Comparison of ENCODE assay signal across 1 cellular context in the genomic region with DNA sequence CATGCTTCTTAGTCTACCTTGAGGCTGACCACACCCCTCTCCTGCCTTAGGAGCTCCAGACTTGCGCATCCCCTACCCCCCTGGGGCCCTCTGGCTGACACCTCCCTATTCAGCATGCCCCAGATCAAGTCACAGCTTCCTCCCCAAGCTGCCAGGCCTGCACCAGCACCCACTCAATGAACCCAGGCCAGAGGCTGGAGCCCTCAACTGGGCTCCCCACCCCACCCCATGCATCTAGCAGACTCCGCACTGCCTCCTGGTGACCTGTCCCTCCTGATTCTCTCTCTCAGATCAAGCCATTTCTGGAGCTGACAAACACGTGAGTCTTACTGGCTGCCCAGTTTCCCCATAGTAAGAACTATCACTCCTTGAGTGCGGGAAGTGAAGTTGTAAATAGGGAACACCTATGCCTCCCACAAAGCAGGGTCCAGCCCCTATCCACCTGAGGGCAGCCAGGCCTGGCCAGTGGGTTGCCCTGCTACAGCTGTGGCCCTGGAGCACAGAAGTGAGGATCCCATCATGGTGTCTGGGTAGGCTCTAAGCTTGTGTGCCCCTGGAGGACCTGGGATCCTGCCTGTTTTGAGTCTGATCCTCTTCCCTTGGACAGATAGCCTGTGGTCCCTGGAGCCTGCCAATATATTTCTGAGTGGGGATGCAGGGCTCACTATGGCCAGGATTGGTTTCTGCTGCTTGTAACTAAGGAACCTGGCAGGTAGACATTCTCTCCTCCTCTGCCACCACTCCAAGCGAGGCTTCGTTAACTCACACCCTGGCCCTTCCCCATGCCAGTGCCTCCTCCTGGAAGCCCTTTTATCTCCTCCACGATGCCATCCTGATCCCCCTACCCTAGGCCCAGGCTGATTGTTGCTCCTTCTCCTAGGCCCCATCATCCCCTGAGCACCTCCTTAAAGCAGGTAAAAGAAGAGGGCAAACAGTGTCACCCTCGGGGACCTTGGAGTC.
TF ChIP-seq lines count a peak whose summit lies in the region.

No MANE protein-coding gene starts in this region.

TF ChIP-seq in HepG2, 621 proteins besides CTCF, POLR2A, EP300 and RAD21 (continued from another document):
- TF ChIP-seq, protein P1, sequence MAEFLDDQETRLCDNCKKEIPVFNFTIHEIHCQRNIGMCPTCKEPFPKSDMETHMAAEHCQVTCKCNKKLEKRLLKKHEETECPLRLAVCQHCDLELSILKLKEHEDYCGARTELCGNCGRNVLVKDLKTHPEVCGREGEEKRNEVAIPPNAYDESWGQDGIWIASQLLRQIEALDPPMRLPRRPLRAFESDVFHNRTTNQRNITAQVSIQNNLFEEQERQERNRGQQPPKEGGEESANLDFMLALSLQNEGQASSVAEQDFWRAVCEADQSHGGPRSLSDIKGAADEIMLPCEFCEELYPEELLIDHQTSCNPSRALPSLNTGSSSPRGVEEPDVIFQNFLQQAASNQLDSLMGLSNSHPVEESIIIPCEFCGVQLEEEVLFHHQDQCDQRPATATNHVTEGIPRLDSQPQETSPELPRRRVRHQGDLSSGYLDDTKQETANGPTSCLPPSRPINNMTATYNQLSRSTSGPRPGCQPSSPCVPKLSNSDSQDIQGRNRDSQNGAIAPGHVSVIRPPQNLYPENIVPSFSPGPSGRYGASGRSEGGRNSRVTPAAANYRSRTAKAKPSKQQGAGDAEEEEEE (CRISPR knock-in tag; IDR thresholded peaks at IDR 0.05; ENCODE audit: borderline replicate concordance): no peak
- TF ChIP-seq ZNF878 (CRISPR knock-in tag; IDR thresholded peaks at IDR 0.05) (no peak), ZNF451 (CRISPR knock-in tag; IDR thresholded peaks at IDR 0.05) (no peak), ZNF589 (CRISPR knock-in tag; conservative IDR thresholded peaks at IDR 0.05) (no peak), SAP130 (CRISPR knock-in tag; IDR thresholded peaks at IDR 0.05; ENCODE audit: low read depth) (no peak)
